In genomic region chr4:52712991-52713275, GRCh38 we compare ENCODE assay signal across 8 cellular contexts. TPM values are rescaled to one million over a fixed set of nuclear protein-coding genes. Genes with fewer than 3 reads are reported as not detected.
DNase-seq lines count a peak whose midpoint lies in the region; ATAC-seq and TF ChIP-seq lines count a peak whose summit lies in the region.

No MANE protein-coding gene starts in this region.

- H3K4me1 Mint-ChIP-seq in GM23338 (peaks cover 40% of the 10 kb centered on the region), T-helper 17 cell (peaks cover 31% of the 10 kb centered on the region)

- H3K36me3 Mint-ChIP-seq in GM23338 (ENCODE audit: low read depth) (peaks cover 53% of the 10 kb centered on the region), T-helper 17 cell (ENCODE audit: low read depth) (peaks cover 4% of the 10 kb centered on the region)

- TF ChIP-seq POLR2A in gastroesophageal sphincter (IDR thresholded peaks at IDR 0.05), result no peak

- H3K27ac Mint-ChIP-seq in GM23338 (peak overlapping the region; percentile 99), T-helper 17 cell (peak overlapping the region; percentile 90)

- H3K4me3 Mint-ChIP-seq in GM23338 (peak overlapping the region; percentile 96), T-helper 17 cell (peak overlapping the region; percentile 91)

- no peak overlapping the region for H2AFZ ChIP-seq in GM23338

- 0 to 6% methylated on average over 1 to 3 of the region's 10 CpGs for WGBS in gastroesophageal sphincter (ENCODE audit: low coverage in 1 of 2), 2 donors

- peaks cover 47% of the 10 kb centered on the region for H3F3A ChIP-seq in GM23338 (replicated peaks; ENCODE audit: low read depth)

- H3K4me2 ChIP-seq in GM23338 (peak overlapping the region; percentile 88), skeletal muscle satellite cell (ENCODE audit: low read length) (peak overlapping the region; percentile 92)

- peak overlapping the region; percentile 94 for H3K4me3 ChIP-seq in GM23338
- H3K4me3 ChIP-seq in gastroesophageal sphincter, result peak overlapping the region; percentile 84 to 90
- H3K4me3 ChIP-seq in skeletal muscle satellite cell (ENCODE audit: low read length), result peak overlapping the region; percentile 92

- H3K27me3 ChIP-seq in GM23338 (ENCODE audit: insufficient read depth) (no peaks in the 10 kb centered on the region), gastroesophageal sphincter (no peaks in the 10 kb centered on the region), skeletal muscle satellite cell (ENCODE audit: control insufficient read depth, insufficient read depth, low read length) (peaks cover 2% of the 10 kb centered on the region)

- H3K9me2 ChIP-seq in GM23338 (ENCODE audit: insufficient read depth), result peaks cover 4% of the 10 kb centered on the region; the same call in 1 of the 2 replicates

- ATAC-seq in GM23338, result no peak
- no peak for ATAC-seq in T-helper 17 cell
- ATAC-seq in gastroesophageal sphincter, result no peak
- ATAC-seq in HG03139 (IDR thresholded peaks at IDR 0.05; ENCODE audit: unreplicated experiment), result no peak

- peaks cover 22% of the 10 kb centered on the region for H3K27me3 Mint-ChIP-seq in GM23338 (ENCODE audit: insufficient read depth, low read depth, poor library complexity)
- no peaks in the 10 kb centered on the region for H3K27me3 Mint-ChIP-seq in T-helper 17 cell

- TF ChIP-seq CTCF in GM23338 (conservative IDR thresholded peaks at IDR 0.05; ENCODE audit: low read depth in 2 of 2) (no peak), gastroesophageal sphincter (IDR thresholded peaks at IDR 0.05) (no peak)

- no peaks in the 10 kb centered on the region for H3K9me3 ChIP-seq in T-helper 17 cell (ENCODE audit: control insufficient read depth, low read length, poor library complexity, severe bottlenecking)
- no peaks in the 10 kb centered on the region for H3K9me3 ChIP-seq in gastroesophageal sphincter
- no peaks in the 10 kb centered on the region for H3K9me3 ChIP-seq in skeletal muscle satellite cell (replicated peaks; ENCODE audit: low read length)

- H3K27ac ChIP-seq in GM23338 (ENCODE audit: low read depth) (peak overlapping the region; percentile 92), gastroesophageal sphincter (peak overlapping the region; percentile 83 to 96 (median 93))

- H4K20me1 ChIP-seq in GM23338 (replicated peaks; ENCODE audit: insufficient read depth), result peaks cover 19% of the 10 kb centered on the region

- peaks cover 43% of the 10 kb centered on the region for H3K4me1 ChIP-seq in GM23338 (ENCODE audit: insufficient read depth)
- peaks cover 0 to 42% (median 4%) of the 10 kb centered on the region in 3 donors for H3K4me1 ChIP-seq in gastroesophageal sphincter
- peaks cover 26% of the 10 kb centered on the region for H3K4me1 ChIP-seq in skeletal muscle satellite cell (ENCODE audit: control insufficient read depth, insufficient read depth, low read length)

- H3K9ac ChIP-seq in skeletal muscle satellite cell (ENCODE audit: low read depth, low read length), result peak overlapping the region; percentile 91

- no peak for TF ChIP-seq EP300 in gastroesophageal sphincter (IDR thresholded peaks at IDR 0.05)

- peaks cover 41% of the 10 kb centered on the region for H3K36me3 ChIP-seq in GM23338 (ENCODE audit: insufficient read depth)
- H3K36me3 ChIP-seq in gastroesophageal sphincter, result peaks cover 0 to 30% of the 10 kb centered on the region in 2 donors
- peaks cover 35% of the 10 kb centered on the region for H3K36me3 ChIP-seq in skeletal muscle satellite cell (ENCODE audit: insufficient read depth, low read length)

- peaks cover 29% of the 10 kb centered on the region for H3K79me2 ChIP-seq in GM23338 (replicated peaks; ENCODE audit: insufficient read depth)

- H3K9me3 Mint-ChIP-seq in GM23338, result no peaks in the 10 kb centered on the region; the same call in 2 of the 3 replicates

- DNase-seq in GM23338 (ENCODE audit: low spot score) (no peak), T-helper 17 cell (no peak), NCI-H446 (lab: John Stamatoyannopoulos, UW) (no peak), D341Med (ENCODE audit: low spot score) (no peak), NCI-H748 (lab: John Stamatoyannopoulos, UW; ENCODE audit: unreplicated experiment) (no peak)

TF ChIP-seq in GM23338, 12 proteins besides CTCF, POLR2A, EP300 and RAD21:
- 0 out of 2 replicates have a peak, but pooled peaks have one; percentile 12 for TF ChIP-seq CREB1 (CRISPR knock-in tag; IDR thresholded peaks at IDR 0.05; ENCODE audit: low read depth)
- TF ChIP-seq, protein P1, sequence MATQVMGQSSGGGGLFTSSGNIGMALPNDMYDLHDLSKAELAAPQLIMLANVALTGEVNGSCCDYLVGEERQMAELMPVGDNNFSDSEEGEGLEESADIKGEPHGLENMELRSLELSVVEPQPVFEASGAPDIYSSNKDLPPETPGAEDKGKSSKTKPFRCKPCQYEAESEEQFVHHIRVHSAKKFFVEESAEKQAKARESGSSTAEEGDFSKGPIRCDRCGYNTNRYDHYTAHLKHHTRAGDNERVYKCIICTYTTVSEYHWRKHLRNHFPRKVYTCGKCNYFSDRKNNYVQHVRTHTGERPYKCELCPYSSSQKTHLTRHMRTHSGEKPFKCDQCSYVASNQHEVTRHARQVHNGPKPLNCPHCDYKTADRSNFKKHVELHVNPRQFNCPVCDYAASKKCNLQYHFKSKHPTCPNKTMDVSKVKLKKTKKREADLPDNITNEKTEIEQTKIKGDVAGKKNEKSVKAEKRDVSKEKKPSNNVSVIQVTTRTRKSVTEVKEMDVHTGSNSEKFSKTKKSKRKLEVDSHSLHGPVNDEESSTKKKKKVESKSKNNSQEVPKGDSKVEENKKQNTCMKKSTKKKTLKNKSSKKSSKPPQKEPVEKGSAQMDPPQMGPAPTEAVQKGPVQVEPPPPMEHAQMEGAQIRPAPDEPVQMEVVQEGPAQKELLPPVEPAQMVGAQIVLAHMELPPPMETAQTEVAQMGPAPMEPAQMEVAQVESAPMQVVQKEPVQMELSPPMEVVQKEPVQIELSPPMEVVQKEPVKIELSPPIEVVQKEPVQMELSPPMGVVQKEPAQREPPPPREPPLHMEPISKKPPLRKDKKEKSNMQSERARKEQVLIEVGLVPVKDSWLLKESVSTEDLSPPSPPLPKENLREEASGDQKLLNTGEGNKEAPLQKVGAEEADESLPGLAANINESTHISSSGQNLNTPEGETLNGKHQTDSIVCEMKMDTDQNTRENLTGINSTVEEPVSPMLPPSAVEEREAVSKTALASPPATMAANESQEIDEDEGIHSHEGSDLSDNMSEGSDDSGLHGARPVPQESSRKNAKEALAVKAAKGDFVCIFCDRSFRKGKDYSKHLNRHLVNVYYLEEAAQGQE (IDR thresholded peaks at IDR 0.05; ENCODE audit: unreplicated experiment), result no peak
- no peak for TF ChIP-seq EZH2 (IDR thresholded peaks at IDR 0.05; ENCODE audit: low read depth, unreplicated experiment)

RNA-seq across cellular contexts. Expression of gene ERVMER34-1, which starts 38.3 kb away (rescaled TPM):
- total RNA-seq in GM23338 (2014; rRNA removed; shearing (Covaris generic)), result 30.9 and 34.1 TPM in 2 replicates
- 14.5 and 15.9 TPM in 2 replicates for polyA plus RNA-seq in GM23338 (2016; fragmentation: Nextera tagmentation; extraction: Ambion mirVana)
- not detected for total RNA-seq in T-helper 17 cell
- under 1 TPM; 0.08 to 0.93 (median 0.49) TPM for total RNA-seq in gastroesophageal sphincter
- 0.22 TPM in 1 of 2 replicates, not detected in the other for total RNA-seq in skeletal muscle satellite cell (2012; rRNA removed)

RNA-seq across cellular contexts. Expression of gene USP46, which starts 53.8 kb away (rescaled TPM):
- 40.5 and 41.1 TPM in 2 replicates for total RNA-seq in GM23338 (2014; rRNA removed; shearing (Covaris generic))
- polyA plus RNA-seq in GM23338 (2016; fragmentation: Nextera tagmentation; extraction: Ambion mirVana), result 58.4 and 59.4 TPM in 2 replicates
- total RNA-seq in T-helper 17 cell (10 to 100 TPM; 22.5 to 24.0 TPM), gastroesophageal sphincter (1 to 10 TPM; 8.1 to 9.5 (median 8.7) TPM)
- total RNA-seq in skeletal muscle satellite cell (2012; rRNA removed), result 11.6 and 13.7 TPM in 2 replicates

Comparison
In these comparisons a context has a peak if more than half of its experiments do, and no peak if none do; other contexts are left out.
1. RNA of gene ERVMER34-1, which starts 38.3 kb away (total RNA-seq): 30.9 to 34.1 TPM in GM23338; 0.08 to 0.93 TPM in gastroesophageal sphincter and not detected in T-helper 17 cell; every median in the first group is over 10 times any median in the second.
2. Peak in every context shown above with its lines, with median percentiles within 50 percentile points of each other: H3K4me3 ChIP-seq.